Comparison of ENCODE assay signal across 12 cellular contexts in the genomic region with DNA sequence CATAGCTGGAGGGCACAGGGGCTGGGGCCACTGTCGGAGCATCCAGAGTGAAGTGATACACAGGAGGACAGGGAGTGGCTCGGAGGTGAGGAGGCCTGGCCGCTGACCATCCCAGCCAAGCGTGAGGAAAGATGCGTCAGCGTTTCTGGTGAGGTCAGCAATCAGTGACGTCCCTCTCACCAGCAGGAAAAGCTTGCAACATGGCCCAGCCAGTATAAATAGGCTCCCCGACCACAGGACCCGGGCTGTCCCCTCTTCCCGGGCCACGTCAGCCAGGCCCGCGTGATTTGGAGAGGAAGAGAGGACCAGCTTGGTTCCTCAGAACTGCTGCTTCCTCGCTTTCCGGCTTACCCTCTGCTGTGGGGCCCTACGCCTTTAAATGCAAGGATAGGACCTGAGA. TPM values are rescaled to one million over a fixed set of nuclear protein-coding genes. Genes with fewer than 3 reads are reported as not detected.
DNase-seq lines count a peak whose midpoint lies in the region; ATAC-seq, FAIRE-seq and TF ChIP-seq lines count a peak whose summit lies in the region.
"Had no signal": no experiment of that assay in that cellular context is flagged by ENCODE, and none has a peak within 500 bp of the region (broad histone marks: within the 10 kb centered on the region; RNA-seq: fewer than 3 reads in every experiment).

No MANE protein-coding gene starts in this region.

- ATAC-seq in HG03378 (IDR thresholded peaks at IDR 0.05; ENCODE audit: unreplicated experiment), result no peak

- TF ChIP-seq CTCF in fibroblast of the aortic adventitia (IDR thresholded peaks at IDR 0.05; ENCODE audit: insufficient read depth, low read length) (no peak), neutrophil (IDR thresholded peaks at IDR 0.05) (peak; percentile 44)

- no peaks in the 10 kb centered on the region for H3K9me3 ChIP-seq in neutrophil

- no peaks in the 10 kb centered on the region for H3K27me3 ChIP-seq in neutrophil

- FAIRE-seq in GM12892 (lab: Jason Lieb, UNC), result no peak

- peaks cover 4% of the 10 kb centered on the region for H3K36me3 ChIP-seq in neutrophil

- peaks cover 91 to 96% of the 10 kb centered on the region in 2 experiments for H3K4me1 ChIP-seq in neutrophil (ENCODE audit: control insufficient read depth in 1 of 2, insufficient read depth in 1 of 2, low read depth in 1 of 2, low read length in 1 of 2)

- DNase-seq in C1 segment of cervical spinal cord (lab: John Stamatoyannopoulos, UW), result peak in 10 of 14 donors; percentile 25 to 77 (median 64)
- peak; percentile 93 for DNase-seq in SKM-1 treated with dmso at 0.1 percent for 144 hours (lab: John Stamatoyannopoulos, UW; ENCODE audit: unreplicated experiment)
- DNase-seq in fibroblast of the aortic adventitia (ENCODE audit: low read depth), result peak; percentile 70
- DNase-seq in GM12892 (ENCODE audit: insufficient read length), result no peak
- no peak for DNase-seq in NCI-H1105 treated with DMSO at 0.1 percent for 48 hours (lab: John Stamatoyannopoulos, UW)
- DNase-seq in NCI-H146 (lab: John Stamatoyannopoulos, UW), result no peak
- DNase-seq: H7, NCI-H524 treated with DMSO at 0.1 percent for 48 hours had no signal

- peak overlapping the region; percentile 100 for H3K27ac ChIP-seq in neutrophil
- H3K27ac ChIP-seq: C4-2B, parathyroid adenoma had no signal

- H3K4me3 ChIP-seq in fibroblast of the aortic adventitia (ENCODE audit: low read depth, low read length) (no peak overlapping the region), neutrophil (ENCODE audit: low read depth in 1 of 2, low read length in 1 of 2) (peak overlapping the region; percentile 46 to 49)

- no peak for TF ChIP-seq POLR2A in GM12892 (IDR thresholded peaks at IDR 0.05; ENCODE audit: low read depth, low read length)

RNA-seq across cellular contexts. Expression of a gene that starts 4.2 kb away (rescaled TPM):
- not detected in 2 replicates for total RNA-seq in fibroblast of the aortic adventitia (ENCODE audit: low replicate concordance)
- not detected for polyA plus RNA-seq in GM12892 (2012; ENCODE audit: missing spikeins)
- total RNA-seq: H7 had no signal

RNA-seq across cellular contexts. Expression of a gene that starts 18.5 kb away (rescaled TPM):
- 0.16 and 4.9 TPM in 2 replicates for total RNA-seq in fibroblast of the aortic adventitia (ENCODE audit: low replicate concordance)
- 4.7 TPM for polyA plus RNA-seq in GM12892 (2012; ENCODE audit: missing spikeins)

RNA-seq across cellular contexts. Expression of a gene that starts 24.3 kb away (rescaled TPM):
- total RNA-seq in fibroblast of the aortic adventitia (ENCODE audit: low replicate concordance), result 0.57 and 6.2 TPM in 2 replicates
- 1.2 TPM for polyA plus RNA-seq in GM12892 (2012; ENCODE audit: missing spikeins)

RNA-seq across cellular contexts. Expression of a gene that starts 55.9 kb away (rescaled TPM):
- total RNA-seq in fibroblast of the aortic adventitia (ENCODE audit: low replicate concordance), result 12.9 and 24.1 TPM in 2 replicates
- 11.7 TPM for polyA plus RNA-seq in GM12892 (2012; ENCODE audit: missing spikeins)

Comparison
In these comparisons a context has a peak if more than half of its experiments do, and no peak if none do; other contexts are left out.
1. DNase-seq: peak in C1 segment of cervical spinal cord (10 of 14), SKM-1 treated with dmso at 0.1 percent for 144 hours (single experiment) and fibroblast of the aortic adventitia (single experiment); none in GM12892 (single experiment), NCI-H1105 treated with DMSO at 0.1 percent for 48 hours (single experiment) and NCI-H146 (single experiment).